25 cellular contexts compared by ENCODE assay signal in the genomic region with DNA sequence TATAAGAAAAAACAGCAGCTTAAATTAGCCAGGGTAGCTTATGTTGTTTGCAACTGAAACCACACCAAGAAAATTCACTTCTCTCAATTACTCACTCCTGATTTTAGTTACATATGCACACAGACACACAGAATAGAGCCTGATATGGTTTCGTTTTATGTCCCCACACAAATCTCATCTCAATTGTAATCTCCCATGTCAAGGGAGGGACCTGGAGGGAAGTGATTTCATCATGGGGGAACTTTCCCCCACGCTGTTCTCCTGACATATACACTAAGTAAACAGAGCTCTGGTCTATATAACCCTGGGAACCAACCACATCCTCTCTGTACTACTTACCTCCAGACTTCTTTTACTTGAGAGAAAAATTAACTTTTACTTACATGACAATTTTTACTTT. TPM values are rescaled to one million over a fixed set of nuclear protein-coding genes. Genes with fewer than 3 reads are reported as not detected.
DNase-seq lines count a peak whose midpoint lies in the region; ATAC-seq and TF ChIP-seq lines count a peak whose summit lies in the region.
"Had no signal": no experiment of that assay in that cellular context is flagged by ENCODE, and none has a peak within 500 bp of the region (broad histone marks: within the 10 kb centered on the region; RNA-seq: fewer than 3 reads in every experiment).

No MANE protein-coding gene starts in this region.

- H3K27me3 ChIP-seq in brain microvascular endothelial cell (replicated peaks) = no peaks in the 10 kb centered on the region

- H3K36me3 ChIP-seq in brain microvascular endothelial cell (replicated peaks) = no peaks in the 10 kb centered on the region

- H3K27ac Mint-ChIP-seq in activated naive CD4-positive, alpha-beta T cell treated with anti-CD3 and anti-CD28 coated beads, Interleukin-2, amount 50 U/mL, for 72 hours = no peak overlapping the region
- H3K27ac Mint-ChIP-seq: CD4-positive, CD25-positive, alpha-beta regulatory T cell; IgD-negative memory B cell had no signal

- in situ Hi-C loops in KBM-7 (cut with MboI; ENCODE audit: low pct_unique_long_range_greater_than_20kb, low sequenced_read_pairs) = no loop called here
- in situ Hi-C loops in brain microvascular endothelial cell (cut with HindIII; ENCODE audit: low pct_ligation_motif_present, low sequenced_read_pairs) = no loop called here

- H3K4me3 ChIP-seq in brain microvascular endothelial cell (ENCODE audit: low read depth, low read length) = no peak overlapping the region

- DNase-seq in activated naive CD4-positive, alpha-beta T cell treated with anti-CD3 and anti-CD28 coated beads, Interleukin-2, amount 50 U/mL, for 72 hours (ENCODE audit: low spot score in 2 of 2) = no peak
- no peak for DNase-seq in activated naive CD4-positive, alpha-beta T cell treated with Interleukin-2 at 50 U/mL for 16 hours
- peak; percentile 3 for DNase-seq in KBM-7
- DNase-seq in brain microvascular endothelial cell = peak; percentile 47
- no peak for DNase-seq in stimulated activated naive CD8-positive, alpha-beta T cell treated with anti-CD3 and anti-CD28 coated beads, Interleukin-15, Interleukin-2, amounts not matched to agents 100 U/mL and 50 U/mL, for 24 hours
- no peak for DNase-seq in iPS-NIHi7 (ENCODE audit: extremely low spot score)
- DNase-seq: DMS79; GOT3; Kasumi-1; NCI-H1092 treated with DMSO at 0.1 percent for 48 hours; NCI-H2029 treated with DMSO at 0.1 percent for 48 hours; NCI-H226; NCI-H510A treated with DMSO at 0.1 percent for 48 hours; NCI-H748 treated with DMSO at 0.1 percent for 48 hours; NK-92 treated with Interleukin-12 subunit alpha and Interleukin-12 subunit beta, amount 100 ng/mL, for 24 hours; SIG-M5; SK-N-SH had no signal

- H3K9me3 Mint-ChIP-seq in activated naive CD4-positive, alpha-beta T cell treated with anti-CD3 and anti-CD28 coated beads, Interleukin-2, amount 50 U/mL, for 72 hours = no peaks in the 10 kb centered on the region
- H3K9me3 Mint-ChIP-seq: IgD-negative memory B cell had no signal

- peak; percentile 46 to 98 for ATAC-seq in activated naive CD4-positive, alpha-beta T cell treated with anti-CD3 and anti-CD28 coated beads, Interleukin-2, amount 50 U/mL, for 72 hours
- ATAC-seq in stimulated activated naive CD8-positive, alpha-beta T cell treated with anti-CD3 and anti-CD28 coated beads, Interleukin-15, Interleukin-2, amounts not matched to agents 100 U/mL and 50 U/mL, for 24 hours = peak; percentile 32
- ATAC-seq in GM21786 (IDR thresholded peaks at IDR 0.05; ENCODE audit: unreplicated experiment) (no peak), HG03175 (IDR thresholded peaks at IDR 0.05; ENCODE audit: unreplicated experiment) (no peak)
- ATAC-seq: HCT116, Panc1 had no signal

- H3K27ac ChIP-seq in brain microvascular endothelial cell = peak overlapping the region; percentile 53

- TF ChIP-seq CTCF in brain microvascular endothelial cell (IDR thresholded peaks at IDR 0.05; ENCODE audit: low read depth, low read length, missing control alignments) = no peak

- no peaks in the 10 kb centered on the region for H3K36me3 Mint-ChIP-seq in activated naive CD4-positive, alpha-beta T cell treated with anti-CD3 and anti-CD28 coated beads, Interleukin-2, amount 50 U/mL, for 72 hours
- H3K36me3 Mint-ChIP-seq: CD4-positive, CD25-positive, alpha-beta regulatory T cell; IgD-negative memory B cell had no signal

RNA-seq across cellular contexts. Expression of a gene that starts 9.8 kb away (rescaled TPM):
- total RNA-seq in activated naive CD4-positive, alpha-beta T cell treated with anti-CD3 and anti-CD28 coated beads, Interleukin-2, amount 50 U/mL, for 72 hours = not detected
- total RNA-seq: CD4-positive, CD25-positive, alpha-beta regulatory T cell; G401; MCF 10A had no signal

RNA-seq across cellular contexts. Expression of a gene that starts 14.5 kb away (rescaled TPM):
- not detected for total RNA-seq in activated naive CD4-positive, alpha-beta T cell treated with anti-CD3 and anti-CD28 coated beads, Interleukin-2, amount 50 U/mL, for 72 hours
- total RNA-seq: CD4-positive, CD25-positive, alpha-beta regulatory T cell; G401; MCF 10A had no signal

RNA-seq across cellular contexts. Expression of a gene that starts 29.1 kb away (rescaled TPM):
- total RNA-seq in activated naive CD4-positive, alpha-beta T cell treated with anti-CD3 and anti-CD28 coated beads, Interleukin-2, amount 50 U/mL, for 72 hours = not detected
- total RNA-seq: CD4-positive, CD25-positive, alpha-beta regulatory T cell; G401; MCF 10A had no signal

RNA-seq across cellular contexts. Expression of a gene that starts 32.3 kb away (rescaled TPM):
- not detected for total RNA-seq in activated naive CD4-positive, alpha-beta T cell treated with anti-CD3 and anti-CD28 coated beads, Interleukin-2, amount 50 U/mL, for 72 hours
- total RNA-seq: CD4-positive, CD25-positive, alpha-beta regulatory T cell; G401; MCF 10A had no signal

RNA-seq across cellular contexts. Expression of a gene that starts 32.4 kb away (rescaled TPM):
- total RNA-seq in activated naive CD4-positive, alpha-beta T cell treated with anti-CD3 and anti-CD28 coated beads, Interleukin-2, amount 50 U/mL, for 72 hours = not detected
- total RNA-seq: CD4-positive, CD25-positive, alpha-beta regulatory T cell; G401; MCF 10A had no signal

Comparison
In these comparisons a context has a peak if more than half of its experiments do, and no peak if none do; other contexts are left out.
1. ATAC-seq: peak in activated naive CD4-positive, alpha-beta T cell treated with anti-CD3 and anti-CD28 coated beads, Interleukin-2, amount 50 U/mL, for 72 hours (2 of 2) and stimulated activated naive CD8-positive, alpha-beta T cell treated with anti-CD3 and anti-CD28 coated beads, Interleukin-15, Interleukin-2, amounts not matched to agents 100 U/mL and 50 U/mL, for 24 hours (single experiment); none in GM21786 (single experiment) and HG03175 (single experiment).
2. DNase-seq: peak in KBM-7 (single experiment) and brain microvascular endothelial cell (single experiment); none in activated naive CD4-positive, alpha-beta T cell treated with anti-CD3 and anti-CD28 coated beads, Interleukin-2, amount 50 U/mL, for 72 hours (0 of 2), activated naive CD4-positive, alpha-beta T cell treated with Interleukin-2 at 50 U/mL for 16 hours (single experiment), stimulated activated naive CD8-positive, alpha-beta T cell treated with anti-CD3 and anti-CD28 coated beads, Interleukin-15, Interleukin-2, amounts not matched to agents 100 U/mL and 50 U/mL, for 24 hours (single experiment) and iPS-NIHi7 (single experiment).